In the genomic region with DNA sequence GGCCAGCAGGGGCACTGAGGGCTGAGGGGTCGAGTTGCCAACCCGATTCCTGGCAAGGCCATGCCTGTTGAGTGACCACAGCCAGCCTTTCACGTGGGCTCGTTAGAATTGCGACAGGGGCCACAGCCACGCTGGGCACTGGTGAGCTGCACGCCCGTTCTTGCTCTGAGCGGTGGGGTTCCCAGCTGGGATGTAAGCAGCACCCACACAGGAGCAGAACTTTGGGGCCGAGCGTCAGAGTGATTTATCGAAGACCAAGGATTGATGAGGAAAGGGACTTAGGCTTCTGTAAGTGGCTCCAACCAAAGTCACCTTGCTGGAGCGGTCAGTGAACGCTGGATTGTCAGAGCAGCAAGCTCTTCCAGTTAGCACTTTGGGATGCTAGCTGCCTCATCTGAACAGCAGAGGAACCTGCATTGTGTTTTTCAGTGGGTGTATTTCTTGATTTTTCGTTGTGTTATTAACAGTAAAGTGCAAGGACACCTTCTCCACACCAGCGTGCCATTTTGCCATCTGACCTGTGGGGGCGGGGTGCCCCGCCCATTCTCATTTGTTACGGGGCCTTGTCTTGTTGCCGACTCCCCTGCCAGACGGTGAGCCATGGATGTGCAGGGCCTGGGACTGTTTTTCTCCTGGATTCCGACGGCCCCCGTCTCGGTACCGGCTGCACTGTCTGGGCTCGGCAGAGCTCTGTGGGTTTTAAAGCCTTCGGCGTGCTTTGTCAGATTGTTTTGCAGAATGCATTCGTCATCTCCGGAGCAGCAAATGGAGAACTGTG, we compare ENCODE assay signal across 23 cellular contexts.
DNase-seq lines count a peak whose midpoint lies in the region; ATAC-seq, FAIRE-seq and TF ChIP-seq lines count a peak whose summit lies in the region.
"Had no signal": no experiment of that assay in that cellular context is flagged by ENCODE, and none has a peak within 500 bp of the region (broad histone marks: within the 10 kb centered on the region; RNA-seq: fewer than 3 reads in every experiment).

No MANE protein-coding gene starts in this region.

- BruUV-seq in K562 (replicated peaks; lab: Mats Ljungman, UMichigan), result no TSS peak

- no peak overlapping the region for H2AFZ ChIP-seq in K562 (ENCODE audit: low read depth, low read length)

- H3K9me1 ChIP-seq in K562 (ENCODE audit: control insufficient read depth, insufficient read depth, low read length), result no peaks in the 10 kb centered on the region

- no peak for TF ChIP-seq POLR2A in K562 (conservative IDR thresholded peaks at IDR 0.05)
- no peak for TF ChIP-seq POLR2A in sigmoid colon (IDR thresholded peaks at IDR 0.05)

- H3K9me3 Mint-ChIP-seq in activated naive CD4-positive, alpha-beta T cell treated with anti-CD3 and anti-CD28 coated beads, Interleukin-2, amount 50 U/mL, for 72 hours, result no peaks in the 10 kb centered on the region
- no peaks in the 10 kb centered on the region for H3K9me3 Mint-ChIP-seq in activated naive CD4-positive, alpha-beta T cell treated with anti-CD3 and anti-CD28 coated beads, Interleukin-2, amount 10 ng/mL, durations not matched to agents 7 days and 5 days
- H3K9me3 Mint-ChIP-seq: CD4-positive, alpha-beta T cell had no signal

- no peak overlapping the region for H3K4me3 Mint-ChIP-seq in activated naive CD4-positive, alpha-beta T cell treated with anti-CD3 and anti-CD28 coated beads, Interleukin-2, amount 10 ng/mL, durations not matched to agents 7 days and 5 days
- H3K4me3 Mint-ChIP-seq: CD4-positive, alpha-beta T cell had no signal

- no peaks in the 10 kb centered on the region for H3K9me3 ChIP-seq in K562 (replicated peaks; ENCODE audit: control insufficient read depth, insufficient read depth, low read depth, low read length)
- no peaks in the 10 kb centered on the region for H3K9me3 ChIP-seq in sigmoid colon
- H3K9me3 ChIP-seq: SJSA1 had no signal

- H3K4me1 ChIP-seq in K562 (replicated peaks in 1 of 2; ENCODE audit: control insufficient read depth in 2 of 2, insufficient read depth in 2 of 2, low read length in 2 of 2) (peaks cover 0 to 3% of the 10 kb centered on the region in 2 experiments; a peak in 1 of 5 replicates), sigmoid colon (no peaks in the 10 kb centered on the region)
- H3K4me1 ChIP-seq: SJSA1 had no signal

- H3K9ac ChIP-seq in K562 (ENCODE audit: insufficient read depth in 1 of 2, low read depth in 2 of 2, low read length in 2 of 2), result no peak overlapping the region

- H3K36me3 Mint-ChIP-seq in activated naive CD4-positive, alpha-beta T cell treated with anti-CD3 and anti-CD28 coated beads, Interleukin-2, amount 50 U/mL, for 72 hours, result no peaks in the 10 kb centered on the region
- no peaks in the 10 kb centered on the region for H3K36me3 Mint-ChIP-seq in activated naive CD4-positive, alpha-beta T cell treated with anti-CD3 and anti-CD28 coated beads, Interleukin-2, amount 10 ng/mL, durations not matched to agents 7 days and 5 days

- no peak for TF ChIP-seq CTCF in K562 (IDR thresholded peaks at IDR 0.05 in 2 of 3, conservative IDR thresholded peaks at IDR 0.05 in 1 of 3; ENCODE audit: insufficient read depth in 2 of 3, low read depth in 1 of 3, low read length in 3 of 3)
- no peak for TF ChIP-seq CTCF in sigmoid colon (IDR thresholded peaks at IDR 0.05)

- H3K27ac Mint-ChIP-seq in activated naive CD4-positive, alpha-beta T cell treated with anti-CD3 and anti-CD28 coated beads, Interleukin-2, amount 50 U/mL, for 72 hours, result peak overlapping the region; percentile 13 to 60
- no peak overlapping the region for H3K27ac Mint-ChIP-seq in activated naive CD4-positive, alpha-beta T cell treated with anti-CD3 and anti-CD28 coated beads, Interleukin-2, amount 10 ng/mL, durations not matched to agents 7 days and 5 days
- H3K27ac Mint-ChIP-seq: CD4-positive, alpha-beta T cell had no signal

- CTCF ChIA-PET in activated naive CD4-positive, alpha-beta T cell treated with anti-CD3 and anti-CD28 coated beads, Interleukin-2, amount 10 ng/mL, durations not matched to agents 7 days and 5 days (lab: Charles Lee), result no interaction called here
- CTCF ChIA-PET in K562 (lab: Yijun Ruan, JAX; ENCODE audit: low intra/inter-chr PET ratio), result no interaction called here

- peaks cover 6% of the 10 kb centered on the region for H3K4me1 Mint-ChIP-seq in activated naive CD4-positive, alpha-beta T cell treated with anti-CD3 and anti-CD28 coated beads, Interleukin-2, amount 10 ng/mL, durations not matched to agents 7 days and 5 days

- ATAC-seq in activated naive CD4-positive, alpha-beta T cell treated with anti-CD3 and anti-CD28 coated beads, Interleukin-2, amount 50 U/mL, for 72 hours, result no peak
- ATAC-seq in K562 (no peak), HG02623 (IDR thresholded peaks at IDR 0.05; ENCODE audit: unreplicated experiment) (no peak), HG02852 (IDR thresholded peaks at IDR 0.05; ENCODE audit: unreplicated experiment) (no peak)

- in situ Hi-C loops in K562 (cut with MboI), result no loop called here

- H3K27me3 Mint-ChIP-seq in activated naive CD4-positive, alpha-beta T cell treated with anti-CD3 and anti-CD28 coated beads, Interleukin-2, amount 10 ng/mL, durations not matched to agents 7 days and 5 days, result no peaks in the 10 kb centered on the region
- H3K27me3 Mint-ChIP-seq: CD4-positive, alpha-beta T cell had no signal

- 52% methylated on average over 22 of the region's 31 CpGs for WGBS in K562 (ENCODE audit: insufficient coverage, low coverage, missing lambda C conversion rate)
- WGBS in sigmoid colon, 2 donors, result 92 to 94% methylated on average over 31 of the region's 31 CpGs

- no peak overlapping the region for H3K4me2 ChIP-seq in K562 (ENCODE audit: insufficient read depth, low read length)

- POLR2A ChIA-PET in K562 (lab: Yijun Ruan, JAX), result interaction anchor here (1.3 kb wide), 1 partner anchor 10 kb away, joined by 4 read pairs; no protein-coding TSS in a partner anchor

- intact Hi-C loops in K562 (cut with micrococcal nuclease), result no loop called here
- intact Hi-C loops in sigmoid colon (cut with DNase I), result no loop called here

- DNase-seq in activated naive CD4-positive, alpha-beta T cell treated with anti-CD3 and anti-CD28 coated beads, Interleukin-2, amount 50 U/mL, for 72 hours (ENCODE audit: low spot score in 2 of 2), result no peak
- no peak for DNase-seq in activated naive CD4-positive, alpha-beta T cell treated with anti-CD3 and anti-CD28 coated beads, Interleukin-2, amount 10 ng/mL, durations not matched to agents 7 days and 5 days
- DNase-seq in K562 (ENCODE audit: extremely low read depth in 1 of 4, low spot score in 3 of 4) (peak in 2 of 4 experiments; percentile 25 to 26), islet precursor cell (peak; percentile 30), sigmoid colon (peak; percentile 63), NCI-H510A (lab: John Stamatoyannopoulos, UW) (no peak)
- DNase-seq: 8988T; ACHN; CD4-positive, alpha-beta T cell; HCEC 1CT; Kasumi-1; NCI-H1436; NCI-H187; NCI-H2081 treated with DMSO at 0.1 percent for 48 hours; NCI-H2171 treated with DMSO at 0.1 percent for 48 hours; NCI-H345; NCI-H524 had no signal

- H3K27me3 ChIP-seq in K562 (ENCODE audit: control insufficient read depth in 2 of 2, insufficient read depth in 2 of 2, low read length in 2 of 2), result no peaks in the 10 kb centered on the region
- no peaks in the 10 kb centered on the region for H3K27me3 ChIP-seq in sigmoid colon
- H3K27me3 ChIP-seq: SJSA1 had no signal

- 0 out of 2 replicates have a peak, but pooled peaks cover 6% of the 10 kb centered on the region for H4K20me1 ChIP-seq in K562 (replicated peaks; ENCODE audit: control insufficient read depth, insufficient read depth, low read length)

- H3K27ac ChIP-seq in K562 (ENCODE audit: extremely low read depth, low read depth, low read length) (no peak overlapping the region), sigmoid colon (no peak overlapping the region)
- H3K27ac ChIP-seq: SJSA1 had no signal

- H3K4me3 ChIP-seq in K562 (no peak overlapping the region), sigmoid colon (no peak overlapping the region)
- H3K4me3 ChIP-seq: SJSA1 had no signal

- TF ChIP-seq RAD21 in K562 (CRISPR knock-in tag; conservative IDR thresholded peaks at IDR 0.05 in 1 of 2, IDR thresholded peaks at IDR 0.05 in 1 of 2), result no peak

- H3K79me2 ChIP-seq in K562 (ENCODE audit: control insufficient read depth, insufficient read depth, low read length), result no peaks in the 10 kb centered on the region

- TF ChIP-seq EP300 in K562 (IDR thresholded peaks at IDR 0.05; ENCODE audit: low read length) (no peak), sigmoid colon (IDR thresholded peaks at IDR 0.05) (no peak)

- no peak for FAIRE-seq in K562 (lab: Jason Lieb, UNC)
- FAIRE-seq: D721Med, GM19239, RCC 7860 had no signal

- no peaks in the 10 kb centered on the region for H3K36me3 ChIP-seq in K562 (ENCODE audit: control insufficient read depth, insufficient read depth, low read length)
- H3K36me3 ChIP-seq in sigmoid colon, result no peaks in the 10 kb centered on the region
- H3K36me3 ChIP-seq: SJSA1 had no signal

TF ChIP-seq in K562, 482 proteins besides CTCF, POLR2A, EP300 and RAD21:
- TF ChIP-seq COPS2 (conservative IDR thresholded peaks at IDR 0.05) (no peak), ZNF316 (IDR thresholded peaks at IDR 0.05) (no peak), EGR1 (conservative IDR thresholded peaks at IDR 0.05) (0 out of 2 replicates have a peak, but pooled peaks have one; percentile 16)

Comparison
In these comparisons a context has a peak if more than half of its experiments do, and no peak if none do; other contexts are left out.
1. DNase-seq: peak in islet precursor cell (single experiment) and sigmoid colon (single experiment); none in activated naive CD4-positive, alpha-beta T cell treated with anti-CD3 and anti-CD28 coated beads, Interleukin-2, amount 50 U/mL, for 72 hours (0 of 2), activated naive CD4-positive, alpha-beta T cell treated with anti-CD3 and anti-CD28 coated beads, Interleukin-2, amount 10 ng/mL, durations not matched to agents 7 days and 5 days (single experiment) and NCI-H510A (single experiment).